In the genomic region with DNA sequence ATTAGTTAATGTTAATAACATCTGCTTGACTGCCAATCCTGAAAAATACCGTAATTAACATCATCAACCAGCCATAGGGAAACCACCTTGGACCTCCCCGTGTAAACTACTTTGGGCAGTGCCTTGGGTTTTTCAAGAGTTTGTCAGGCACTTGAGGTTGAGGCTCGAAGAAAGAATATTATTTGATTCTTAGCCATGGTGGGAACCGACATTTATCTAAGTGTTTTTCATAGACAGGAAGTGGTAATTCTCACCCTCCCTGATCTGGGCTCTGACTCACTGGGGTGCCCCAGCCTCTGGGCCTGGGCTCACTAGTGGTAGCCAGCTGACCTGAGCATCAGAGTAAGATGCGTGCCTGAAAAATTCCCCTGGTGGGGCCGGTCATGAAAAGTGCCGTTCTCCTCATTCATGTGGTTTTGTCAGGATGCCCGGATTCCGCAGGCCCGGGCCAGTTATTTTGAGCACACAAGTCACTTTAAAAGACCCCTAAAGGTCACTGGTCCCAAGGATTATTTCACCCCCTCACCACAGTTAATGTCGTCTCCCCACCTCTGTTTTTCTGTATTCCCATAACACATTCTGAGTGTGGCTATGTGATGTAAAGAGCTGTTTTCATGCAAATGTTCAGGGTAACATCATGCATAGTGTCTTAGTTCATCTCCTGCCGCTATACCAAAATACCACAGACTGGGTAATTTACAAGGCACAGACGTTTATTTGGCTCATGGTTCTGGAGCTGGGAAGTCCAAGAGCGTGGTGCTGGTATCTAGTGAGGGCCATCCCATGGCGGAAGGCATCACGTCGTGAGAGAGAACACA, we compare ENCODE assay signal across 8 cellular contexts. TPM values are rescaled to one million over a fixed set of nuclear protein-coding genes. Genes with fewer than 3 reads are reported as not detected.
DNase-seq lines count a peak whose midpoint lies in the region; ATAC-seq and FAIRE-seq lines count a peak whose summit lies in the region.

No MANE protein-coding gene starts in this region.

- H3K36me3 Mint-ChIP-seq in activated naive CD4-positive, alpha-beta T cell treated with anti-CD3 and anti-CD28 coated beads, Interleukin-2, amount 50 U/mL, for 72 hours, result no peaks in the 10 kb centered on the region

- DNase-seq in SK-MEL-5 (ENCODE audit: low read depth, low spot score) (peak; percentile 39), skeletal muscle cell (ENCODE audit: low read depth) (peak; percentile 19), RPMI8226 (no peak), hippocampal formation (lab: John Stamatoyannopoulos, UW) (no peak), frontal cortex (ENCODE audit: low spot score in 2 of 2) (no peak)
- peak; percentile 62 to 94 for DNase-seq in activated naive CD4-positive, alpha-beta T cell treated with anti-CD3 and anti-CD28 coated beads, Interleukin-2, amount 50 U/mL, for 72 hours (ENCODE audit: low spot score in 2 of 2)

- no peaks in the 10 kb centered on the region for H3K9me3 Mint-ChIP-seq in activated naive CD4-positive, alpha-beta T cell treated with anti-CD3 and anti-CD28 coated beads, Interleukin-2, amount 50 U/mL, for 72 hours

- in situ Hi-C loops in SK-MEL-5 (cut with HindIII; ENCODE audit: low pct_unique_long_range_greater_than_20kb, low sequenced_read_pairs), result no loop called here

- H3K4me3 ChIP-seq in skeletal muscle cell (ENCODE audit: low read depth, low read length), result no peak overlapping the region

- ATAC-seq in GM18519 (IDR thresholded peaks at IDR 0.05; ENCODE audit: low FRiP score, unreplicated experiment) (peak; percentile 54), HG02870 (IDR thresholded peaks at IDR 0.05; ENCODE audit: unreplicated experiment) (peak; percentile 79)
- peak; percentile 96 for ATAC-seq in activated naive CD4-positive, alpha-beta T cell treated with anti-CD3 and anti-CD28 coated beads, Interleukin-2, amount 50 U/mL, for 72 hours

- no peak for FAIRE-seq in frontal cortex (lab: Jason Lieb, UNC)

- H3K27ac Mint-ChIP-seq in activated naive CD4-positive, alpha-beta T cell treated with anti-CD3 and anti-CD28 coated beads, Interleukin-2, amount 50 U/mL, for 72 hours, result peak overlapping the region; percentile 84 to 90

RNA-seq across cellular contexts. Expression of a gene that starts 21.6 kb away (rescaled TPM):
- total RNA-seq in SK-MEL-5 (2014; rRNA removed; shearing (Covaris generic)), result not detected in 2 replicates
- polyA plus RNA-seq in SK-MEL-5 (2015; cell fraction: cytosol; rRNA removed), result not detected in 2 replicates
- not detected in 2 replicates for polyA plus RNA-seq in SK-MEL-5 (2015; cell fraction: nucleus; rRNA removed)
- total RNA-seq in activated naive CD4-positive, alpha-beta T cell treated with anti-CD3 and anti-CD28 coated beads, Interleukin-2, amount 50 U/mL, for 72 hours, result 1 to 10 TPM in 1 of 2 donors, under 1 TPM in 1; 0.84 to 2.9 TPM
- not detected for total RNA-seq in frontal cortex

RNA-seq across cellular contexts. Expression of a gene that starts 49.3 kb away (rescaled TPM):
- 0.13 TPM in 2 replicates for total RNA-seq in SK-MEL-5 (2014; rRNA removed; shearing (Covaris generic))
- 0.41 and 0.58 TPM in 2 replicates for polyA plus RNA-seq in SK-MEL-5 (2015; cell fraction: cytosol; rRNA removed)
- polyA plus RNA-seq in SK-MEL-5 (2015; cell fraction: nucleus; rRNA removed), result 0.39 and 0.92 TPM in 2 replicates
- total RNA-seq in activated naive CD4-positive, alpha-beta T cell treated with anti-CD3 and anti-CD28 coated beads, Interleukin-2, amount 50 U/mL, for 72 hours, result 10 to 100 TPM in 1 of 2 donors, 1 to 10 TPM in 1; 2.6 to 12.1 TPM
- total RNA-seq in frontal cortex, result not detected

Comparison
In these comparisons a context has a peak if more than half of its experiments do, and no peak if none do; other contexts are left out.
1. DNase-seq: peak in SK-MEL-5 (single experiment), activated naive CD4-positive, alpha-beta T cell treated with anti-CD3 and anti-CD28 coated beads, Interleukin-2, amount 50 U/mL, for 72 hours (2 of 2) and skeletal muscle cell (single experiment); none in RPMI8226 (single experiment), hippocampal formation (0 of 2) and frontal cortex (0 of 2).
2. Peak in every context shown above with its lines, with median percentiles within 50 percentile points of each other: ATAC-seq.